Comparison of ENCODE assay signal across 12 cellular contexts in the genomic region with DNA sequence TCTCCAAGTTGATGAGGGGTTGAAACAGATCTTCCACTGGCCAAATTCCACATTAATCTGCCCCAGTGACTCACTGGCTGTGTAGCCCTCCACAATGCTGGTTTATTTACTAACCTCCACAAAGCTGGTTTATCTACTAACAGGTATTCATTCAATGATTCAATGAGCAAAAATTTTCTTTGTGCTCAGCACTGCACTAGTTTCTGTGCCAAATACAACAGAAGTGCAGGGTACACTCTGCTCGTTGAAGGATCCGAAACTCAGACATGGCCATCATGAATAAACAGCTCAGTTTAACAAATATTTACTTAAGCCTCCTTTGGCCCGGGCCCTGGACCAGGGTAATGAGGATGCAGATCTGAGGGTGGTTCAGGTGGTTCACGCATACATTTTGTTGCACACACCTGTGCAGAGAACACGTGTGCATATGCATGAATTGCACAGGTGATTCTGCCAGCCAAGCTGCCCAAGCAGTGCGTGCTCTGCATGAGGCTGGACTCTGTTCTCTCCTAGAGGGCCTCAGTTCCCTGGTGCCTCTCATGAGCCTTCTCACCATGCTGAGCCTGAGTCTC.
DNase-seq lines count a peak whose midpoint lies in the region; ATAC-seq and TF ChIP-seq lines count a peak whose summit lies in the region.
"Had no signal": no experiment of that assay in that cellular context is flagged by ENCODE, and none has a peak within 500 bp of the region (broad histone marks: within the 10 kb centered on the region; RNA-seq: fewer than 3 reads in every experiment).

No MANE protein-coding gene starts in this region.

- no peak overlapping the region for H3K4me3 Mint-ChIP-seq in progenitor cell of endocrine pancreas (ENCODE audit: low read depth)
- H3K4me3 Mint-ChIP-seq: T-helper 17 cell had no signal

- TF ChIP-seq CTCF in epithelial cell of esophagus (IDR thresholded peaks at IDR 0.05; ENCODE audit: insufficient read depth, low read depth, low read length, missing control alignments) (no peak), progenitor cell of endocrine pancreas (IDR thresholded peaks at IDR 0.05; ENCODE audit: unreplicated experiment) (no peak), GM10266 (IDR thresholded peaks at IDR 0.05; ENCODE audit: control insufficient read depth, insufficient read depth, low read depth, missing control alignments) (no peak)

- H3K9me3 Mint-ChIP-seq in progenitor cell of endocrine pancreas (ENCODE audit: low read depth), result no peaks in the 10 kb centered on the region

- H3K36me3 Mint-ChIP-seq in progenitor cell of endocrine pancreas (ENCODE audit: insufficient read depth), result peaks cover 25% of the 10 kb centered on the region

- H3K4me3 ChIP-seq in epithelial cell of esophagus (ENCODE audit: low read length), result no peak overlapping the region

- peaks cover 11% of the 10 kb centered on the region for H3K4me1 Mint-ChIP-seq in progenitor cell of endocrine pancreas (ENCODE audit: low read depth)
- H3K4me1 Mint-ChIP-seq: T-helper 17 cell had no signal

- peak overlapping the region; percentile 71 for H3K27ac Mint-ChIP-seq in progenitor cell of endocrine pancreas
- H3K27ac Mint-ChIP-seq: T-helper 17 cell had no signal

- H3K27me3 Mint-ChIP-seq in progenitor cell of endocrine pancreas, result no peaks in the 10 kb centered on the region

- ATAC-seq in HG02610 (IDR thresholded peaks at IDR 0.05; ENCODE audit: unreplicated experiment), result no peak
- ATAC-seq: T-helper 17 cell had no signal

- DNase-seq in HCEC 1CT (peak; percentile 10), NCI-H748 treated with DMSO at 0.1 percent for 48 hours (lab: John Stamatoyannopoulos, UW) (peak; percentile 31), epithelial cell of esophagus (ENCODE audit: low read depth) (peak; percentile 88), progenitor cell of endocrine pancreas (ENCODE audit: low spot score, unreplicated experiment) (no peak), GM10266 (ENCODE audit: extremely low spot score) (no peak), pons (ENCODE audit: low spot score) (no peak), medulla oblongata (ENCODE audit: extremely low spot score) (no peak)
- DNase-seq: activated CD8-positive, alpha-beta memory T cell treated with anti-CD3 and anti-CD28 coated beads, Interleukin-2, amount 50 U/mL, for 48 hours; GF-D8; NCI-H524; T-helper 17 cell had no signal

Comparison
In these comparisons a context has a peak if more than half of its experiments do, and no peak if none do; other contexts are left out.
1. DNase-seq: peak in HCEC 1CT (single experiment), NCI-H748 treated with DMSO at 0.1 percent for 48 hours (single experiment) and epithelial cell of esophagus (single experiment); none in progenitor cell of endocrine pancreas (single experiment), GM10266 (single experiment), pons (single experiment) and medulla oblongata (single experiment).